Comparison of ENCODE assay signal across 8 cellular contexts in the genomic region with DNA sequence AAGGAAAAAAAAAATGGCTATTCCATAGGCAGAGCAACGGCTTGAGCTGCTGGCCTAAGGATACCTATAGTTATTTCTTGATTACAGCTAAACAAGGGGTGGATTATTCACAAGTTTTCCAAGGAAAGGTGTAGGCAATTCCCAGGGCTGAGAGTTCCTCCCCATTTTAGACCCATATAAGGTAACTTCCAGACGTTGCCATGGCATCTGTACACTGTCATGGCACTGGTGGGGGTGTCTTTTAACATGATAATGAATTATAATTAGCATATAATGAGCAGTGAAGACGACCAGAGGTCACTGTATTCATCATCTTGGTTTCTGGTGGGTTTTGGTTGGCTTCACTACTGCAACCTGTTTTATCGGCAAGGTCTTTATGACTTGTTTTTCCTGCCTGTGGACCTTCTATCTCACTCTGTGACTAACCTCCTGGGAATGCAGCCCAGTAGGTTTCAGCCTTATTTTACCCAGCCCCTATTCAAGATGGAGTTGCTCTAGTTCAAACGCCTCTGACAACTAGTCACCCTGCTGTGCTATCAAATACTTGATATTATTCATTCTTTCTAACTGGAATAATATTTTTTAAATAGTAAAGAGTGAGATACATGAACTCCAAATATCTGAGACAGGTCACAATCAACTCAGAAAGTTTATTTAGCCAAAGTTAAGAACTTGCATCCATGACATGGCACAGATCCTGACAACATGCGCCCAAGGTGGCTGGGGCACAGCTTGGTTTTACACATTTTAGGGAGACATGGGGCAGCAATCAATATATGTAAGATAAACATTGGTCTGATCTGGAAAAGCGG. TPM values are rescaled to one million over a fixed set of nuclear protein-coding genes. Genes with fewer than 3 reads are reported as not detected.
DNase-seq lines count a peak whose midpoint lies in the region; ATAC-seq and TF ChIP-seq lines count a peak whose summit lies in the region.

No MANE protein-coding gene starts in this region.

- no peaks in the 10 kb centered on the region for H3K4me1 Mint-ChIP-seq in Calu3 (ENCODE audit: low read depth, unreplicated experiment)
- peaks cover 9 to 23% of the 10 kb centered on the region in 2 donors for H3K4me1 Mint-ChIP-seq in natural killer cell treated with Interleukin-12 subunit alpha and Interleukin-12 subunit beta and Interleukin-15 and Interleukin-18, amount 100 ng/mL, for 72 hours (ENCODE audit: low read depth in 2 of 2)

- H3K9me3 Mint-ChIP-seq in Calu3 (ENCODE audit: low read depth, unreplicated experiment) = no peaks in the 10 kb centered on the region
- H3K9me3 Mint-ChIP-seq in natural killer cell treated with Interleukin-12 subunit alpha and Interleukin-12 subunit beta and Interleukin-15 and Interleukin-18, amount 100 ng/mL, for 72 hours = no peaks in the 10 kb centered on the region

- H3K9me3 ChIP-seq in ectodermal cell (ENCODE audit: control insufficient read depth, low read length) = no peaks in the 10 kb centered on the region

- no peaks in the 10 kb centered on the region for H3K4me1 ChIP-seq in ectodermal cell (ENCODE audit: control insufficient read depth, insufficient read depth, low read length)

- TF ChIP-seq CTCF in Calu3 (IDR thresholded peaks at IDR 0.05; ENCODE audit: unreplicated experiment) = no peak

- peaks cover 35% of the 10 kb centered on the region for H3K36me3 Mint-ChIP-seq in Calu3 (ENCODE audit: insufficient read depth, unreplicated experiment)
- H3K36me3 Mint-ChIP-seq in natural killer cell treated with Interleukin-12 subunit alpha and Interleukin-12 subunit beta and Interleukin-15 and Interleukin-18, amount 100 ng/mL, for 72 hours = no peaks in the 10 kb centered on the region

- H3K27ac Mint-ChIP-seq in Calu3 (ENCODE audit: unreplicated experiment) = peak overlapping the region; percentile 99
- peak overlapping the region; percentile 99 for H3K27ac Mint-ChIP-seq in natural killer cell treated with Interleukin-12 subunit alpha and Interleukin-12 subunit beta and Interleukin-15 and Interleukin-18, amount 100 ng/mL, for 72 hours

- 58 to 67% methylated on average over 5 to 6 of the region's 7 CpGs for WGBS in ectodermal cell, 2 experiments

- CTCF ChIA-PET in Calu3 (lab: Charles Lee) = no interaction called here

- H3K36me3 ChIP-seq in ectodermal cell (ENCODE audit: control insufficient read depth, insufficient read depth, low read length) = no peaks in the 10 kb centered on the region

- no TSS peak for BruUV-seq in Calu3 (replicated peaks; lab: Mats Ljungman, UMichigan)

- peak overlapping the region; percentile 89 for H3K4me3 ChIP-seq in ectodermal cell (ENCODE audit: insufficient read depth, low read depth, low read length)

- H3K4me3 Mint-ChIP-seq in Calu3 (ENCODE audit: low read depth, unreplicated experiment) = peak overlapping the region; percentile 98
- peak overlapping the region; percentile 94 for H3K4me3 Mint-ChIP-seq in natural killer cell treated with Interleukin-12 subunit alpha and Interleukin-12 subunit beta and Interleukin-15 and Interleukin-18, amount 100 ng/mL, for 72 hours

- no peak for ATAC-seq in natural killer cell treated with Interleukin-12 subunit alpha and Interleukin-12 subunit beta and Interleukin-15 and Interleukin-18, amount 100 ng/mL, for 72 hours
- no peak for ATAC-seq in HG02763 (IDR thresholded peaks at IDR 0.05; ENCODE audit: unreplicated experiment)

- DNase-seq in Calu3 (peak; percentile 80), NCI-H748 (lab: John Stamatoyannopoulos, UW; ENCODE audit: unreplicated experiment) (peak; percentile 58), 8988T (no peak), nucleus accumbens (lab: John Stamatoyannopoulos, UW) (no peak)
- no peak for DNase-seq in natural killer cell treated with Interleukin-12 subunit alpha and Interleukin-12 subunit beta and Interleukin-15 and Interleukin-18, amount 100 ng/mL, for 72 hours (ENCODE audit: low spot score)
- no peak for DNase-seq in effector CD4-positive, alpha-beta T cell

- intact Hi-C loops in Calu3 (cut with micrococcal nuclease; ENCODE audit: unreplicated experiment) = loop anchor here (5.0 to 10.0 kb wide), 2 partner anchors 125 to 358 kb away; no protein-coding TSS in a partner anchor

- H3K27me3 Mint-ChIP-seq in Calu3 (ENCODE audit: unreplicated experiment) = no peaks in the 10 kb centered on the region
- no peaks in the 10 kb centered on the region for H3K27me3 Mint-ChIP-seq in natural killer cell treated with Interleukin-12 subunit alpha and Interleukin-12 subunit beta and Interleukin-15 and Interleukin-18, amount 100 ng/mL, for 72 hours

- H3K27ac ChIP-seq in ectodermal cell (ENCODE audit: insufficient read depth, low read depth, low read length, poor library complexity, severe bottlenecking) = no peak overlapping the region

- no peaks in the 10 kb centered on the region for H3K27me3 ChIP-seq in ectodermal cell (ENCODE audit: control insufficient read depth, insufficient read depth, low read length, poor library complexity, severe bottlenecking)

RNA-seq across cellular contexts. Expression of a gene that starts 1.4 kb away (rescaled TPM):
- total RNA-seq in Calu3 (2022) = 16.5 and 19.3 TPM in 2 replicates
- 22.9 TPM for polyA plus RNA-seq in ectodermal cell (2013, experiment 1 of 4)
- polyA plus RNA-seq in ectodermal cell (2013, experiment 2 of 4) = 23.1 TPM
- polyA plus RNA-seq in ectodermal cell (2013, experiment 3 of 4) = 22.6 TPM
- polyA plus RNA-seq in ectodermal cell (2013, experiment 4 of 4) = 24.5 TPM
- total RNA-seq in natural killer cell treated with Interleukin-12 subunit alpha and Interleukin-12 subunit beta and Interleukin-15 and Interleukin-18, amount 100 ng/mL, for 72 hours = 10 to 100 TPM; 16.0 to 19.1 TPM

RNA-seq across cellular contexts. Expression of a gene that starts 42.7 kb away (rescaled TPM):
- not detected in 2 replicates for total RNA-seq in Calu3 (2022)
- not detected for polyA plus RNA-seq in ectodermal cell (2013, experiment 1 of 4)
- not detected for polyA plus RNA-seq in ectodermal cell (2013, experiment 2 of 4)
- polyA plus RNA-seq in ectodermal cell (2013, experiment 3 of 4) = not detected
- polyA plus RNA-seq in ectodermal cell (2013, experiment 4 of 4) = not detected
- total RNA-seq in natural killer cell treated with Interleukin-12 subunit alpha and Interleukin-12 subunit beta and Interleukin-15 and Interleukin-18, amount 100 ng/mL, for 72 hours = not detected

Comparison
In these comparisons a context has a peak if more than half of its experiments do, and no peak if none do; other contexts are left out.
1. DNase-seq: peak in Calu3 (single experiment) and NCI-H748 (single experiment); none in natural killer cell treated with Interleukin-12 subunit alpha and Interleukin-12 subunit beta and Interleukin-15 and Interleukin-18, amount 100 ng/mL, for 72 hours (single experiment), 8988T (single experiment), effector CD4-positive, alpha-beta T cell (single experiment) and nucleus accumbens (0 of 56).